ENCODE assay signal across 2 cellular contexts in the genomic region with DNA sequence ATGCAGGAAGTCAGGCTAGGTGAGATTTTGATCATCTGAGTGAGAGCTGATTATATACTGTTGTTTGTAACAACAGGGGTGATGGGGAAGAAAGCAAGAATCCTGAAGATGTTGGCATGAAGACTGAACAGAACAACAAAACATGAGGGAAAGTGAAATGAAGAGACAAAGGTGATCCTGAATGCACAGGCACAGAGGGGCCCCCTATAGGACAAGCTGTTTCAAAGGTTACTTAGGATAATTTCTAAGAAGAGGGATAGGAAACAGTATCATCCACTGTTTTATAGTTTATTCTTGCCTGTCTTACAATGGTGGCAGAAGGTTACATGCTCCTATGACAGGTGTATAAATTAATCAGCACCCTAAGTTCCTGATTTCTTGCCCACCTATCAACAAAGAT.
TF ChIP-seq lines count a peak whose summit lies in the region.

No MANE protein-coding gene starts in this region.

TF ChIP-seq in A549, 52 proteins besides CTCF, POLR2A, EP300 and RAD21 (continued from another document):
- TF ChIP-seq ZSCAN20 (CRISPR knock-in tag; IDR thresholded peaks at IDR 0.05) = 0 out of 2 replicates have a peak, but pooled peaks have one; percentile 15
- TF ChIP-seq, protein P1, sequence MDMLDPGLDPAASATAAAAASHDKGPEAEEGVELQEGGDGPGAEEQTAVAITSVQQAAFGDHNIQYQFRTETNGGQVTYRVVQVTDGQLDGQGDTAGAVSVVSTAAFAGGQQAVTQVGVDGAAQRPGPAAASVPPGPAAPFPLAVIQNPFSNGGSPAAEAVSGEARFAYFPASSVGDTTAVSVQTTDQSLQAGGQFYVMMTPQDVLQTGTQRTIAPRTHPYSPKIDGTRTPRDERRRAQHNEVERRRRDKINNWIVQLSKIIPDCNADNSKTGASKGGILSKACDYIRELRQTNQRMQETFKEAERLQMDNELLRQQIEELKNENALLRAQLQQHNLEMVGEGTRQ (IDR thresholded peaks at IDR 0.05) = no peak
- TF ChIP-seq, protein P2, sequence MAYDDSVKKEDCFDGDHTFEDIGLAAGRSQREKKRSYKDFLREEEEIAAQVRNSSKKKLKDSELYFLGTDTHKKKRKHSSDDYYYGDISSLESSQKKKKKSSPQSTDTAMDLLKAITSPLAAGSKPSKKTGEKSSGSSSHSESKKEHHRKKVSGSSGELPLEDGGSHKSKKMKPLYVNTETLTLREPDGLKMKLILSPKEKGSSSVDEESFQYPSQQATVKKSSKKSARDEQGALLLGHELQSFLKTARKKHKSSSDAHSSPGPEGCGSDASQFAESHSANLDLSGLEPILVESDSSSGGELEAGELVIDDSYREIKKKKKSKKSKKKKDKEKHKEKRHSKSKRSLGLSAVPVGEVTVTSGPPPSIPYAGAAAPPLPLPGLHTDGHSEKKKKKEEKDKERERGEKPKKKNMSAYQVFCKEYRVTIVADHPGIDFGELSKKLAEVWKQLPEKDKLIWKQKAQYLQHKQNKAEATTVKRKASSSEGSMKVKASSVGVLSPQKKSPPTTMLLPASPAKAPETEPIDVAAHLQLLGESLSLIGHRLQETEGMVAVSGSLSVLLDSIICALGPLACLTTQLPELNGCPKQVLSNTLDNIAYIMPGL (CRISPR knock-in tag; IDR thresholded peaks at IDR 0.05; ENCODE audit: borderline replicate concordance) = no peak
- 0 out of 2 replicates have a peak, but pooled peaks have one; percentile 15 for TF ChIP-seq EHF (CRISPR knock-in tag; IDR thresholded peaks at IDR 0.05)
- TF ChIP-seq HEYL (CRISPR knock-in tag; IDR thresholded peaks at IDR 0.05) = no peak
- TF ChIP-seq NR3C1 (IDR thresholded peaks at IDR 0.05) = no peak
- TF ChIP-seq TFCP2L1 (CRISPR knock-in tag; IDR thresholded peaks at IDR 0.05) = no peak

TF ChIP-seq in H1, 55 proteins besides CTCF, POLR2A, EP300 and RAD21 (continued from another document):
- TF ChIP-seq, protein P3, sequence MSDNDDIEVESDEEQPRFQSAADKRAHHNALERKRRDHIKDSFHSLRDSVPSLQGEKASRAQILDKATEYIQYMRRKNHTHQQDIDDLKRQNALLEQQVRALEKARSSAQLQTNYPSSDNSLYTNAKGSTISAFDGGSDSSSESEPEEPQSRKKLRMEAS (IDR thresholded peaks at IDR 0.05) = no peak
- TF ChIP-seq TAF7 (optimal IDR thresholded peaks at IDR 0.05; ENCODE audit: borderline replicate concordance, low read depth, low read length) (no peak), CREB1 (IDR thresholded peaks at IDR 0.05) (no peak), BRCA1 (IDR thresholded peaks at IDR 0.05; ENCODE audit: low read depth, low read length) (no peak), ASH2L (IDR thresholded peaks at IDR 0.05; ENCODE audit: low read length) (no peak), SIRT6 (IDR thresholded peaks at IDR 0.05; ENCODE audit: low read length) (no peak), CBX8 (IDR thresholded peaks at IDR 0.05; ENCODE audit: borderline replicate concordance, low read depth, low read length) (no peak), YY1 (IDR thresholded peaks at IDR 0.05; ENCODE audit: low read depth, low read length) (no peak), EZH2 (IDR thresholded peaks at IDR 0.05; ENCODE audit: low read depth, low read length, severe bottlenecking) (no peak), POU5F1 (IDR thresholded peaks at IDR 0.05; ENCODE audit: low read depth, low read length) (no peak), CBX5 (IDR thresholded peaks at IDR 0.05; ENCODE audit: low read depth, low read length) (no peak)
- TF ChIP-seq, protein P1 (IDR thresholded peaks at IDR 0.05; ENCODE audit: low read length) = no peak
